8 cellular contexts compared by ENCODE assay signal in the genomic region with DNA sequence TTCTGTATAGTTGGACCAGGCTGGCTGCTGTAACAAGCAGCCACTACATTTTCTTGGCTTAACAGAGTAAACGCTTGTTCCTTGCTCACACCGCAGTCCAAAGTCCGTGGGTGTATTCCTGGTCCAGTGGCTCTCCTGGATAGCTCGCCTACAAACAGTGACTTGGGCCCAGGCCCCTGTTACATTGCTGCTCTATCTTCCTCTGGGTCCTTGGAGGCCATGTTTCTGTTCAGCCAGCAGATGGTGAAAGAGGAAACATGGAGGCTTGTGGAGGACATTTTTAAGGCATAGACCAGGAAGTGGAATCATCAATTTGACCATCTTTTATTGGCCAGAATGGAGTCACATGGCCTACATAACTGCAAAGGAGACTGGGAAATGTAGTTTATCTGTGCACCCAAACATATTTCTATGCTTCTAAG.
DNase-seq lines count a peak whose midpoint lies in the region; ATAC-seq lines count a peak whose summit lies in the region.

No MANE protein-coding gene starts in this region.

- DNase-seq in DMS 273 (lab: John Stamatoyannopoulos, UW; ENCODE audit: unreplicated experiment) (peak; percentile 81), HuH-7.5 (ENCODE audit: low spot score) (peak; percentile 35), SW480 (ENCODE audit: low spot score) (peak; percentile 28), inferior parietal cortex (ENCODE audit: extremely low spot score) (peak; percentile 62), medulla oblongata (ENCODE audit: extremely low spot score) (no peak)
- DNase-seq in stimulated activated CD4-positive, alpha-beta T cell treated with anti-CD3 and anti-CD28 coated beads, Interleukin-15, amount 100 ng/mL, for 24 hours = no peak

- ATAC-seq in HG02763 (IDR thresholded peaks at IDR 0.05; ENCODE audit: unreplicated experiment) (no peak), HG03175 (IDR thresholded peaks at IDR 0.05; ENCODE audit: unreplicated experiment) (no peak)

Comparison
In these comparisons a context has a peak if more than half of its experiments do, and no peak if none do; other contexts are left out.
1. DNase-seq: peak in DMS 273 (single experiment), HuH-7.5 (single experiment), SW480 (single experiment) and inferior parietal cortex (single experiment); none in stimulated activated CD4-positive, alpha-beta T cell treated with anti-CD3 and anti-CD28 coated beads, Interleukin-15, amount 100 ng/mL, for 24 hours (single experiment) and medulla oblongata (single experiment).